ENCODE assay signal across 10 cellular contexts in the genomic region with DNA sequence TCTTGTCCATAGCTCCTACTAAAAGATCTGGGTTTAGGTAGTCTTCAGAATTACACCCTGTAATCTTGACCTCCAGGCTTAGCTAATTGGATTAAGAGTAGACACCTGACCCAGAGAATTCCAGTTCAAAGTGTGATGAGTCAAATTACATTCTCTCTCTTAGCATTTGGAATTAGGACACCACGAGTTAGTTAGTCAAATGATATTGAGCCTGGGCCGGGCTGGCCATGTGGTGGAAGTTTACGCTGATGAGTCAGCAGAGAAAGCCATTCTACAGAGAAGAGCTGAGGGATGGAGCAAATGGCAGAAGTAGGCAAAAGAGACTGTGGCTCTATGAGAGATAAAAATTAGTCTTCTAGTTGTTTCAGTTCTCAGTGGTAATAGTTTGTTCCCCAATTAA. TPM values are rescaled to one million over a fixed set of nuclear protein-coding genes. Genes with fewer than 3 reads are reported as not detected.
DNase-seq lines count a peak whose midpoint lies in the region; ATAC-seq lines count a peak whose summit lies in the region.
"Had no signal": no experiment of that assay in that cellular context is flagged by ENCODE, and none has a peak within 500 bp of the region (broad histone marks: within the 10 kb centered on the region; RNA-seq: fewer than 3 reads in every experiment).

No MANE protein-coding gene starts in this region.

- ATAC-seq in GM19023 (IDR thresholded peaks at IDR 0.05; ENCODE audit: unreplicated experiment) (peak; percentile 55), GM19035 (IDR thresholded peaks at IDR 0.05; ENCODE audit: unreplicated experiment) (no peak), HG02981 (IDR thresholded peaks at IDR 0.05; ENCODE audit: unreplicated experiment) (no peak)

- DNase-seq in LoVo (ENCODE audit: low spot score) (peak; percentile 8), astrocyte of the hippocampus (ENCODE audit: low read depth, low spot score) (peak; percentile 48), myocyte (ENCODE audit: low read depth) (peak; percentile 83), middle frontal gyrus (ENCODE audit: extremely low spot score, low spot score) (no peak)
- DNase-seq in stimulated activated CD4-positive, alpha-beta T cell treated with anti-CD3 and anti-CD28 coated beads, Interleukin-4, amount 100 ng/mL, for 24 hours: no peak
- DNase-seq: NCI-H2227 treated with DMSO at 0.1 percent for 48 hours, substantia nigra had no signal

RNA-seq across cellular contexts. Expression of gene CEP44, which starts 31.1 kb away (rescaled TPM):
- 13.3 and 14.8 TPM in 2 replicates for total RNA-seq in myocyte
- 5.1 TPM for polyA plus RNA-seq in myocyte (2012)

RNA-seq across cellular contexts. Expression of gene FBXO8, which starts 31.3 kb away (rescaled TPM):
- total RNA-seq in myocyte: 14.7 and 16.4 TPM in 2 replicates
- 14.0 TPM for polyA plus RNA-seq in myocyte (2012)

Comparison
In these comparisons a context has a peak if more than half of its experiments do, and no peak if none do; other contexts are left out.
1. DNase-seq: peak in LoVo (single experiment), astrocyte of the hippocampus (single experiment) and myocyte (single experiment); none in stimulated activated CD4-positive, alpha-beta T cell treated with anti-CD3 and anti-CD28 coated beads, Interleukin-4, amount 100 ng/mL, for 24 hours (single experiment) and middle frontal gyrus (single experiment).